ENCODE assay signal across 17 cellular contexts in the genomic region with DNA sequence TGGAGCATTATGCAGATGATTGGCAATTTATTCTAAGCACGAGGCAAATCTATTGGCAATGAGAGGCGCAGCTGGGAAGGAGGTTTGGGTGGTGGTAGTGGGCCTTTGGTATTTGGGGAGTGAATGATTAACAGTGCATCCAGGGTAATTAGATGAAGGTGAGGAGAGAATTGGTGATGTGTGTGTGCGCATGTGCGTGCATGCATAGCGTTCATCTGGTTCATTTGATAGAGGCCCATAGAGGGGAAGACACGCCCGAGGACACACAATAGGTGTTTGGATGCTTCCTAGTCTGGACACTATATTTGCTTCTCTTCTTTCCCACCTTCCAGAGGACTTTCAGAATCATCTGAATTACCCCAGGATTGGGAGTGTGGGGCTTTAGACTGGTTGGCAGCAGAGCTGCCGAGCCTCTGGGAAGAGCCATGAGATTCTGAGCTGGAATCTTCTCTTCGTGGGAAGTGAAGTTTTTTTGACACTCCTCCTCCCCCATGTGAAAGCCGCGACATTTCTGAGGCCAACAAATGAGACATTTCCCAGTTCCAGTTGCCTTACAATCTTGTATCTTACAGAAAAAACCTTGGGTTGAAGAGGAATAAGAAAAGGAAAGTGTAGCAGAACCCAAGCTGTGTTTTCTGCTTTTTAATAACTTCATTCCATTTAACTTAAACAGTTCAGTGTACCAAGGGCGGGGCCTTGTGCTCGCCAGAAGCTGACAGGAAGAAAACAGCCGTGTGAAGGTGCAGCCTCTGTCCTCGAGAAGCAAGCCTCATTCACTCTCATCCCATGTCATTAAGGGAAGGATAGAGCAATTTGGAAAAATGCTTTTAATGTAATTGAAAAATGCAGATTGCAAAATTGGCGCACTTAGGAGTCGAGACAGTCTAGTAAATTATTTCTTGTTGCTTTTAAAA. TPM values are rescaled to one million over a fixed set of nuclear protein-coding genes. Genes with fewer than 3 reads are reported as not detected.
A peak's percentile ranks its signal among the peaks of the same experiment; 100 is the strongest.
DNase-seq lines count a peak whose midpoint lies in the region; ATAC-seq and TF ChIP-seq lines count a peak whose summit lies in the region.
"Had no signal": no experiment of that assay in that cellular context is flagged by ENCODE, and none has a peak within 500 bp of the region (broad histone marks: within the 10 kb centered on the region; RNA-seq: fewer than 3 reads in every experiment).

No MANE protein-coding gene starts in this region.

- no peak overlapping the region for H3K27ac ChIP-seq in left lung
- H3K27ac ChIP-seq: HL-60, suprapubic skin had no signal

- peaks cover 0 to under 1% of the 10 kb centered on the region in 2 donors for H3K36me3 ChIP-seq in left lung

- H3K27me3 Mint-ChIP-seq in brain: no peaks in the 10 kb centered on the region
- H3K27me3 Mint-ChIP-seq in natural killer cell treated with Interleukin-12 subunit alpha and Interleukin-12 subunit beta and Interleukin-15 and Interleukin-18, amount 100 ng/mL, for 72 hours: peaks cover 0 to 5% of the 10 kb centered on the region in 2 donors

- peak overlapping the region; percentile 19 to 86 (median 48) for H3K27ac Mint-ChIP-seq in brain
- H3K27ac Mint-ChIP-seq in natural killer cell treated with Interleukin-12 subunit alpha and Interleukin-12 subunit beta and Interleukin-15 and Interleukin-18, amount 100 ng/mL, for 72 hours: no peak overlapping the region

- H3K9me3 Mint-ChIP-seq in brain: no peaks in the 10 kb centered on the region
- no peaks in the 10 kb centered on the region for H3K9me3 Mint-ChIP-seq in natural killer cell treated with Interleukin-12 subunit alpha and Interleukin-12 subunit beta and Interleukin-15 and Interleukin-18, amount 100 ng/mL, for 72 hours

- DNase-seq in NCI-H748 (lab: John Stamatoyannopoulos, UW; ENCODE audit: unreplicated experiment): peak; percentile 47
- no peak for DNase-seq in NCI-H748 treated with DMSO at 0.1 percent for 48 hours (lab: John Stamatoyannopoulos, UW)
- no peak for DNase-seq in left lung
- DNase-seq in superior temporal gyrus (ENCODE audit: extremely low spot score): peak; percentile 32
- no peak for DNase-seq in medulla oblongata (ENCODE audit: extremely low spot score)
- DNase-seq in natural killer cell treated with Interleukin-12 subunit alpha and Interleukin-12 subunit beta and Interleukin-15 and Interleukin-18, amount 100 ng/mL, for 72 hours (ENCODE audit: low spot score): no peak
- DNase-seq: activated CD4-positive, alpha-beta T cell treated with anti-CD3 and anti-CD28 coated beads, Interleukin-2, amount 50 U/mL, for 48 hours; activated T-cell treated with anti-CD3 and anti-CD28 coated beads for 4 hours; hippocampal formation; kidney; NCI-H2029 treated with DMSO at 0.1 percent for 48 hours; SHP77; T-helper 1 cell had no signal

- no peaks in the 10 kb centered on the region for H3K9me3 ChIP-seq in left lung
- H3K9me3 ChIP-seq: suprapubic skin had no signal

- peaks cover 98% of the 10 kb centered on the region for H3K4me1 Mint-ChIP-seq in brain
- peaks cover 26 to 30% of the 10 kb centered on the region in 2 donors for H3K4me1 Mint-ChIP-seq in natural killer cell treated with Interleukin-12 subunit alpha and Interleukin-12 subunit beta and Interleukin-15 and Interleukin-18, amount 100 ng/mL, for 72 hours (ENCODE audit: low read depth in 2 of 2)

- H3K4me3 ChIP-seq in left lung: no peak overlapping the region
- H3K4me3 ChIP-seq: suprapubic skin had no signal

- H3K4me3 Mint-ChIP-seq in brain: no peak overlapping the region
- no peak overlapping the region for H3K4me3 Mint-ChIP-seq in natural killer cell treated with Interleukin-12 subunit alpha and Interleukin-12 subunit beta and Interleukin-15 and Interleukin-18, amount 100 ng/mL, for 72 hours

- H3K36me3 Mint-ChIP-seq in brain: no peaks in the 10 kb centered on the region
- no peaks in the 10 kb centered on the region for H3K36me3 Mint-ChIP-seq in natural killer cell treated with Interleukin-12 subunit alpha and Interleukin-12 subunit beta and Interleukin-15 and Interleukin-18, amount 100 ng/mL, for 72 hours

- intact Hi-C loops in left lung (cut with DNase I): loop anchor here in 1 of 2 donors (10.0 kb wide), 1 partner anchor 246 kb away; no protein-coding TSS in a partner anchor

- ATAC-seq in left lung (peak; percentile 38), HG03280 (IDR thresholded peaks at IDR 0.05; ENCODE audit: unreplicated experiment) (no peak)
- ATAC-seq in natural killer cell treated with Interleukin-12 subunit alpha and Interleukin-12 subunit beta and Interleukin-15 and Interleukin-18, amount 100 ng/mL, for 72 hours: no peak

- H3K4me1 ChIP-seq in left lung: peaks cover 7 to 45% of the 10 kb centered on the region in 2 donors

- TF ChIP-seq CTCF in brain (conservative IDR thresholded peaks at IDR 0.05): no peak
- TF ChIP-seq CTCF in left lung (IDR thresholded peaks at IDR 0.05): no peak

- no peaks in the 10 kb centered on the region for H3K27me3 ChIP-seq in left lung
- H3K27me3 ChIP-seq: suprapubic skin had no signal

RNA-seq across cellular contexts. Expression of a gene that starts 12.1 kb away (rescaled TPM):
- 22.8 TPM for polyA plus RNA-seq in brain (ENCODE audit: insufficient read depth, low read depth, low replicate concordance)
- total RNA-seq in left lung: 10 to 100 TPM in 1 of 2 donors, 1 to 10 TPM in 1; 8.4 to 12.1 TPM
- 1 to 10 TPM; 6.4 to 7.0 TPM for total RNA-seq in natural killer cell treated with Interleukin-12 subunit alpha and Interleukin-12 subunit beta and Interleukin-15 and Interleukin-18, amount 100 ng/mL, for 72 hours

Comparison
In these comparisons a context has a peak if more than half of its experiments do, and no peak if none do; other contexts are left out.
1. DNase-seq: peak in NCI-H748 (single experiment) and superior temporal gyrus (single experiment); none in NCI-H748 treated with DMSO at 0.1 percent for 48 hours (single experiment), left lung (0 of 2), medulla oblongata (single experiment) and natural killer cell treated with Interleukin-12 subunit alpha and Interleukin-12 subunit beta and Interleukin-15 and Interleukin-18, amount 100 ng/mL, for 72 hours (single experiment).
2. H3K27ac Mint-ChIP-seq: peak in brain (5 of 5); none in natural killer cell treated with Interleukin-12 subunit alpha and Interleukin-12 subunit beta and Interleukin-15 and Interleukin-18, amount 100 ng/mL, for 72 hours (0 of 2).